In the genomic region with DNA sequence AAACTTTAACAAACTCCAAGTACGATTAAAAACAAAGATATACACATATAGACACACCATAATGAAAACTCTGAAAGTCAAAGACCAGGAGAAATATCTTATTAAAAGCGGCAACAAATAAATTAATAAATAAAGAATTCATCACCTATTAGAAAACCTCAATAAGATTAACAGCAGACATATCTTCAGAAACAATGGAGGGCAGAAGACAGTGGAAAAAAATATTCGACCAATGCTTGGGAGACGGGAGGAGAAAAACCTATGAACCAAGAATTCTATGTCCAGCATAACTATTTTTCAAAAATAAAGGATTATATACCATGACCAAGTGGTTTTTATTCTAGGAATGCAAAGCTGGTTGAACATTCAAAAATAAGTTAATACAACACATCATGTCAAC, we compare ENCODE assay signal across 25 cellular contexts.
A peak's percentile ranks its signal among the peaks of the same experiment; 100 is the strongest.
DNase-seq lines count a peak whose midpoint lies in the region; ATAC-seq, FAIRE-seq and TF ChIP-seq lines count a peak whose summit lies in the region.
"Had no signal": no experiment of that assay in that cellular context is flagged by ENCODE, and none has a peak within 500 bp of the region (broad histone marks: within the 10 kb centered on the region; RNA-seq: fewer than 3 reads in every experiment).

No MANE protein-coding gene starts in this region.

- H2AFZ ChIP-seq in K562 (ENCODE audit: low read depth, low read length): no peak overlapping the region

- POLR2A ChIA-PET in WTC11 (lab: Charles Lee) (no interaction called here), K562 (lab: Yijun Ruan, JAX) (no interaction called here)

- H3K36me3 Mint-ChIP-seq in WTC11: peaks cover 20% of the 10 kb centered on the region
- H3K36me3 Mint-ChIP-seq: CD14-positive monocyte; CD4-positive, alpha-beta memory T cell; CD4-positive, CD25-positive, alpha-beta regulatory T cell; CD8-positive, alpha-beta memory T cell had no signal

- in situ Hi-C loops in astrocyte of the spinal cord (cut with HindIII; ENCODE audit: low sequenced_read_pairs): no loop called here
- in situ Hi-C loops in K562 (cut with MboI): no loop called here

- no peaks in the 10 kb centered on the region for H3K9me1 ChIP-seq in K562 (ENCODE audit: control insufficient read depth, insufficient read depth, low read length)

- H3K4me3 Mint-ChIP-seq in WTC11: no peak overlapping the region
- H3K4me3 Mint-ChIP-seq: CD14-positive monocyte; CD4-positive, alpha-beta memory T cell; CD4-positive, CD25-positive, alpha-beta regulatory T cell; CD8-positive, alpha-beta memory T cell had no signal

- no peaks in the 10 kb centered on the region for H4K20me1 ChIP-seq in K562 (replicated peaks; ENCODE audit: control insufficient read depth, insufficient read depth, low read length)
- H4K20me1 ChIP-seq: BLaER1 had no signal

- H3K27ac Mint-ChIP-seq in WTC11: no peak overlapping the region
- H3K27ac Mint-ChIP-seq: CD14-positive monocyte; CD4-positive, alpha-beta memory T cell; CD4-positive, CD25-positive, alpha-beta regulatory T cell; CD8-positive, alpha-beta memory T cell had no signal

- no peaks in the 10 kb centered on the region for H3K9me3 ChIP-seq in K562 (replicated peaks; ENCODE audit: control insufficient read depth, insufficient read depth, low read depth, low read length)
- H3K9me3 ChIP-seq in esophagus squamous epithelium: peaks cover 0 to 25% (median 0%) of the 10 kb centered on the region in 3 donors
- H3K9me3 ChIP-seq: BE2C had no signal

- CTCF ChIA-PET in WTC11 (lab: Charles Lee): no interaction called here
- CTCF ChIA-PET in K562 (lab: Yijun Ruan, JAX; ENCODE audit: low intra/inter-chr PET ratio): no interaction called here

- H3K4me3 ChIP-seq in astrocyte of the spinal cord (ENCODE audit: low read depth, low read length) (no peak overlapping the region), K562 (no peak overlapping the region), esophagus squamous epithelium (no peak overlapping the region)
- H3K4me3 ChIP-seq: BLaER1 had no signal

- H3K4me1 Mint-ChIP-seq in WTC11: no peaks in the 10 kb centered on the region
- H3K4me1 Mint-ChIP-seq: CD14-positive monocyte; CD4-positive, alpha-beta memory T cell; CD4-positive, CD25-positive, alpha-beta regulatory T cell; CD8-positive, alpha-beta memory T cell had no signal

- WGBS in K562 (ENCODE audit: insufficient coverage, low coverage, missing lambda C conversion rate): 2% methylated on average over 4 of the region's 4 CpGs
- 82 to 92% methylated on average over 4 of the region's 4 CpGs for WGBS in esophagus squamous epithelium, 2 donors

- no TSS peak for BruUV-seq in K562 (replicated peaks; lab: Mats Ljungman, UMichigan)

- TF ChIP-seq POLR2A in K562 (conservative IDR thresholded peaks at IDR 0.05): no peak
- TF ChIP-seq POLR2A in esophagus squamous epithelium (IDR thresholded peaks at IDR 0.05): no peak

- no peak for FAIRE-seq in K562 (lab: Jason Lieb, UNC)
- FAIRE-seq: GM12891, GM19239 had no signal

- no peak overlapping the region for H3K27ac ChIP-seq in K562 (ENCODE audit: extremely low read depth, low read depth, low read length)
- no peak overlapping the region for H3K27ac ChIP-seq in esophagus squamous epithelium
- H3K27ac ChIP-seq: BLaER1 had no signal

- H3K4me1 ChIP-seq in K562 (replicated peaks in 1 of 2; ENCODE audit: control insufficient read depth in 2 of 2, insufficient read depth in 2 of 2, low read length in 2 of 2): no peaks in the 10 kb centered on the region
- no peaks in the 10 kb centered on the region for H3K4me1 ChIP-seq in esophagus squamous epithelium
- H3K4me1 ChIP-seq: BE2C, BLaER1 had no signal

- peaks cover 41% of the 10 kb centered on the region for H3K9me3 Mint-ChIP-seq in WTC11

- no peak for TF ChIP-seq CTCF in WTC11 (IDR thresholded peaks at IDR 0.05)
- no peak for TF ChIP-seq CTCF in astrocyte of the spinal cord (IDR thresholded peaks at IDR 0.05; ENCODE audit: low read depth, low read length)
- no peak for TF ChIP-seq CTCF in K562 (IDR thresholded peaks at IDR 0.05 in 2 of 3, conservative IDR thresholded peaks at IDR 0.05 in 1 of 3; ENCODE audit: insufficient read depth in 2 of 3, low read depth in 1 of 3, low read length in 3 of 3)
- no peak for TF ChIP-seq CTCF in esophagus squamous epithelium (IDR thresholded peaks at IDR 0.05)

- DNase-seq in WTC11 (ENCODE audit: low spot score): no peak
- peak; percentile 0 for DNase-seq in astrocyte of the spinal cord (ENCODE audit: low read depth, low spot score)
- no peak for DNase-seq in K562 (ENCODE audit: extremely low read depth in 1 of 4, low spot score in 3 of 4)
- no peak for DNase-seq in esophagus squamous epithelium (lab: John Stamatoyannopoulos, UW)
- no peak for DNase-seq in NCI-H82 treated with DMSO at 0.1 percent for 48 hours (lab: John Stamatoyannopoulos, UW; ENCODE audit: unreplicated experiment)
- no peak for DNase-seq in dedifferentiated amniotic fluid mesenchymal stem cell (ENCODE audit: extremely low spot score)
- DNase-seq: 8988T; ACHN; BE2C; C1 segment of cervical spinal cord; CD4-positive, alpha-beta memory T cell; CD4-positive, CD25-positive, alpha-beta regulatory T cell; CD8-positive, alpha-beta memory T cell; COR-L47; DMS 273 treated with DMSO at 0.1 percent for 48 hours; DMS153; DMS53; DMS79; DND-41; EL; GDM1 had no signal

- intact Hi-C loops in K562 (cut with micrococcal nuclease): no loop called here
- intact Hi-C loops in esophagus squamous epithelium (cut with DNase I): no loop called here

- no peak for TF ChIP-seq RAD21 in K562 (CRISPR knock-in tag; conservative IDR thresholded peaks at IDR 0.05 in 1 of 2, IDR thresholded peaks at IDR 0.05 in 1 of 2)

- H3K27me3 ChIP-seq in K562 (ENCODE audit: control insufficient read depth in 2 of 2, insufficient read depth in 2 of 2, low read length in 2 of 2) (no peaks in the 10 kb centered on the region), esophagus squamous epithelium (no peaks in the 10 kb centered on the region)
- H3K27me3 ChIP-seq: BE2C, BLaER1 had no signal

- no peak for TF ChIP-seq EP300 in K562 (IDR thresholded peaks at IDR 0.05; ENCODE audit: low read length)

- no peaks in the 10 kb centered on the region; the same call in 1 of the 2 replicates for H3K27me3 Mint-ChIP-seq in WTC11 (ENCODE audit: low read depth)
- H3K27me3 Mint-ChIP-seq: CD4-positive, alpha-beta memory T cell; CD4-positive, CD25-positive, alpha-beta regulatory T cell; CD8-positive, alpha-beta memory T cell had no signal

- ATAC-seq in WTC11 (no peak), K562 (no peak)

- H3K79me2 ChIP-seq in K562 (ENCODE audit: control insufficient read depth, insufficient read depth, low read length): no peaks in the 10 kb centered on the region

- H3K4me2 ChIP-seq in K562 (ENCODE audit: insufficient read depth, low read length): no peak overlapping the region
- H3K4me2 ChIP-seq: BLaER1 had no signal

- no peaks in the 10 kb centered on the region for H3K36me3 ChIP-seq in K562 (ENCODE audit: control insufficient read depth, insufficient read depth, low read length)
- no peaks in the 10 kb centered on the region for H3K36me3 ChIP-seq in esophagus squamous epithelium
- H3K36me3 ChIP-seq: BE2C, BLaER1 had no signal

- no peak overlapping the region for H3K9ac ChIP-seq in K562 (ENCODE audit: insufficient read depth in 1 of 2, low read depth in 2 of 2, low read length in 2 of 2)
- H3K9ac ChIP-seq: BLaER1 had no signal

TF ChIP-seq in WTC11, 78 proteins besides CTCF, POLR2A, EP300 and RAD21:
- TF ChIP-seq EMX1 (CRISPR knock-in tag; IDR thresholded peaks at IDR 0.05) (no peak), ZNF317 (CRISPR knock-in tag; IDR thresholded peaks at IDR 0.05; ENCODE audit: borderline replicate concordance, low read depth) (peak; percentile 94)

TF ChIP-seq in K562, 482 proteins besides CTCF, POLR2A, EP300 and RAD21:
- TF ChIP-seq ATF7 (IDR thresholded peaks at IDR 0.05) (no peak), CBX3 (IDR thresholded peaks at IDR 0.05; ENCODE audit: borderline replicate concordance in 1 of 2, low read length in 2 of 2) (peak in 1 of 2 experiments; percentile 39; a peak in 1 of 3 replicates), TRIM28 (IDR thresholded peaks at IDR 0.05) (peak; percentile 86)
